Comparison of ENCODE assay signal across 10 cellular contexts in the genomic region with DNA sequence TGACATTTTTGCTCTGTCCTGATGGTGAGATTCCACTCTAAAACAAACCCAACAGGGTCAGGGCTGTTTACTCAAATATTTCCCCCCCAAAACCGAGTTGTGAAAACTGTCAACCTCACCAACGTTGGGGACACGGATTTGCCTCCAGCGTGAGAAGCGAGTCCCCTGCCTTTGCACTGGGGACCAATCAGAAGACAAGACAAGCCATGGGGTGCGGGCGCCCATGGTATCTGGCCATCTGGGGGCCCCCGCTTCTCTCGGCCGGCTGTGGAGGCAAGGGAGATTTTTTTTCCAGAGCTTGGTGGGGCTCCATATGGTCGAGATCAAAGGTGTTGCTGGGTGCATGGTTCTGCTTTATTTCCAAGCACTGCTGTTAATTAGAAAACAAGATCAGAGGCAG.
"Had no signal": no experiment of that assay in that cellular context is flagged by ENCODE, and none has a peak within 500 bp of the region (broad histone marks: within the 10 kb centered on the region; RNA-seq: fewer than 3 reads in every experiment).

No MANE protein-coding gene starts in this region.

- H2AFZ ChIP-seq: GM23248 had no signal

- H3K4me2 ChIP-seq: KMS-11 had no signal

- ATAC-seq: HCT116, HepG2 had no signal

- H3K9ac ChIP-seq: GM23248, KMS-11 had no signal

- H3K27ac ChIP-seq: GM23248, HL-60, KMS-11 had no signal

- DNase-seq: GM23248, GOT3, H9, HFFc6, KBM-7 had no signal

- FAIRE-seq: H54, HepG2 had no signal

- H3K4me3 ChIP-seq: GM23248 had no signal
